Comparison of ENCODE assay signal across 2 cellular contexts in the genomic region with DNA sequence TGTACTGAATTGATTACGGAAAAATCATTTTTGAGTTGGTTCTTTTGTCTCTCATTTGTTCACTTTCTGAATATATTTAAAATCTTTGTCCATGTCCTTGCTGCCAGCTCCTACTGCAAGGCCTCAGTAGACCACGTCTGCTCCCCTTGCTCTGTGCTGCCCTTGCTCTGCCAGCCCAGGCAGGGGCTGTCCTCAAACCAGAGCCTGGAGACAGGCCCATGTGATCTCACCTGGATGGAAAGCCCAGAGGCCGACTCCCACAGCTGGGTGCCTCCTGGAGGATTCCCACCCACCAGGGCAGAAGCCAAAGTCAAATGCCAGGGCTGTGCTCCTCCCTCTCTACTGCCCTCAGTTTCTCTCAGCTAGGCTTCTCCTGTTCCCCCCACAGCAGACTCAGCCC.
TF ChIP-seq lines count a peak whose summit lies in the region.

No MANE protein-coding gene starts in this region.

TF ChIP-seq in GM23338, 12 proteins besides CTCF, POLR2A, EP300 and RAD21 (continued from another document):
- TF ChIP-seq, protein P1, sequence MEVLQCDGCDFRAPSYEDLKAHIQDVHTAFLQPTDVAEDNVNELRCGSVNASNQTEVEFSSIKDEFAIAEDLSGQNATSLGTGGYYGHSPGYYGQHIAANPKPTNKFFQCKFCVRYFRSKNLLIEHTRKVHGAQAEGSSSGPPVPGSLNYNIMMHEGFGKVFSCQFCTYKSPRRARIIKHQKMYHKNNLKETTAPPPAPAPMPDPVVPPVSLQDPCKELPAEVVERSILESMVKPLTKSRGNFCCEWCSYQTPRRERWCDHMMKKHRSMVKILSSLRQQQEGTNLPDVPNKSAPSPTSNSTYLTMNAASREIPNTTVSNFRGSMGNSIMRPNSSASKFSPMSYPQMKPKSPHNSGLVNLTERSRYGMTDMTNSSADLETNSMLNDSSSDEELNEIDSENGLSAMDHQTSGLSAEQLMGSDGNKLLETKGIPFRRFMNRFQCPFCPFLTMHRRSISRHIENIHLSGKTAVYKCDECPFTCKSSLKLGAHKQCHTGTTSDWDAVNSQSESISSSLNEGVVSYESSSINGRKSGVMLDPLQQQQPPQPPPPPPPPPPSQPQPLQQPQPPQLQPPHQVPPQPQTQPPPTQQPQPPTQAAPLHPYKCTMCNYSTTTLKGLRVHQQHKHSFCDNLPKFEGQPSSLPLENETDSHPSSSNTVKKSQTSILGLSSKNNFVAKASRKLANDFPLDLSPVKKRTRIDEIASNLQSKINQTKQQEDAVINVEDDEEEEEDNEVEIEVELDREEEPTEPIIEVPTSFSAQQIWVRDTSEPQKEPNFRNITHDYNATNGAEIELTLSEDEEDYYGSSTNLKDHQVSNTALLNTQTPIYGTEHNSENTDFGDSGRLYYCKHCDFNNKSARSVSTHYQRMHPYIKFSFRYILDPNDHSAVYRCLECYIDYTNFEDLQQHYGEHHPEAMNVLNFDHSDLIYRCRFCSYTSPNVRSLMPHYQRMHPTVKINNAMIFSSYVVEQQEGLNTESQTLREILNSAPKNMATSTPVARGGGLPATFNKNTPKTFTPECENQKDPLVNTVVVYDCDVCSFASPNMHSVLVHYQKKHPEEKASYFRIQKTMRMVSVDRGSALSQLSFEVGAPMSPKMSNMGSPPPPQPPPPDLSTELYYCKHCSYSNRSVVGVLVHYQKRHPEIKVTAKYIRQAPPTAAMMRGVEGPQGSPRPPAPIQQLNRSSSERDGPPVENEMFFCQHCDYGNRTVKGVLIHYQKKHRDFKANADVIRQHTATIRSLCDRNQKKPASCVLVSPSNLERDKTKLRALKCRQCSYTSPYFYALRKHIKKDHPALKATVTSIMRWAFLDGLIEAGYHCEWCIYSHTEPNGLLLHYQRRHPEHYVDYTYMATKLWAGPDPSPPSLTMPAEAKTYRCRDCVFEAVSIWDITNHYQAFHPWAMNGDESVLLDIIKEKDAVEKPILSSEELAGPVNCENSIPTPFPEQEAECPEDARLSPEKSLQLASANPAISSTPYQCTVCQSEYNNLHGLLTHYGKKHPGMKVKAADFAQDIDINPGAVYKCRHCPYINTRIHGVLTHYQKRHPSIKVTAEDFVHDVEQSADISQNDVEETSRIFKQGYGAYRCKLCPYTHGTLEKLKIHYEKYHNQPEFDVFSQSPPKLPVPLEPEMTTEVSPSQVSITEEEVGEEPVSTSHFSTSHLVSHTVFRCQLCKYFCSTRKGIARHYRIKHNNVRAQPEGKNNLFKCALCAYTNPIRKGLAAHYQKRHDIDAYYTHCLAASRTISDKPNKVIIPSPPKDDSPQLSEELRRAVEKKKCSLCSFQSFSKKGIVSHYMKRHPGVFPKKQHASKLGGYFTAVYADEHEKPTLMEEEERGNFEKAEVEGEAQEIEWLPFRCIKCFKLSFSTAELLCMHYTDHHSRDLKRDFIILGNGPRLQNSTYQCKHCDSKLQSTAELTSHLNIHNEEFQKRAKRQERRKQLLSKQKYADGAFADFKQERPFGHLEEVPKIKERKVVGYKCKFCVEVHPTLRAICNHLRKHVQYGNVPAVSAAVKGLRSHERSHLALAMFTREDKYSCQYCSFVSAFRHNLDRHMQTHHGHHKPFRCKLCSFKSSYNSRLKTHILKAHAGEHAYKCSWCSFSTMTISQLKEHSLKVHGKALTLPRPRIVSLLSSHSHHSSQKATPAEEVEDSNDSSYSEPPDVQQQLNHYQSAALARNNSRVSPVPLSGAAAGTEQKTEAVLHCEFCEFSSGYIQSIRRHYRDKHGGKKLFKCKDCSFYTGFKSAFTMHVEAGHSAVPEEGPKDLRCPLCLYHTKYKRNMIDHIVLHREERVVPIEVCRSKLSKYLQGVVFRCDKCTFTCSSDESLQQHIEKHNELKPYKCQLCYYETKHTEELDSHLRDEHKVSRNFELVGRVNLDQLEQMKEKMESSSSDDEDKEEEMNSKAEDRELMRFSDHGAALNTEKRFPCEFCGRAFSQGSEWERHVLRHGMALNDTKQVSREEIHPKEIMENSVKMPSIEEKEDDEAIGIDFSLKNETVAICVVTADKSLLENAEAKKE (CRISPR knock-in tag; IDR thresholded peaks at IDR 0.05), result no peak
- TF ChIP-seq EZH2 (IDR thresholded peaks at IDR 0.05; ENCODE audit: low read depth, unreplicated experiment) (no peak), ETS1 (IDR thresholded peaks at IDR 0.05) (no peak), REST (IDR thresholded peaks at IDR 0.05; ENCODE audit: unreplicated experiment) (no peak), ZNF114 (CRISPR knock-in tag; IDR thresholded peaks at IDR 0.05) (no peak), STAT1 (IDR thresholded peaks at IDR 0.05; ENCODE audit: unreplicated experiment) (no peak), NANOG (IDR thresholded peaks at IDR 0.05; ENCODE audit: borderline replicate concordance) (no peak)

TF ChIP-seq in WTC11, 78 proteins besides CTCF, POLR2A, EP300 and RAD21 (continued from another document):
- TF ChIP-seq ZNF281 (CRISPR knock-in tag; IDR thresholded peaks at IDR 0.05), result no peak
